ENCODE assay signal across 18 cellular contexts in genomic region chr17:65208753-65209152, GRCh38.
"Had no signal": no experiment of that assay in that cellular context is flagged by ENCODE, and none has a peak within 500 bp of the region (broad histone marks: within the 10 kb centered on the region; RNA-seq: fewer than 3 reads in every experiment).

No MANE protein-coding gene starts in this region.

- DNase-seq: effector memory CD8-positive, alpha-beta T cell; esophagus squamous epithelium; foreskin fibroblast; head of caudate nucleus; kidney; left colon; left ventricle myocardium superior; mesendoderm; naive B cell; right cardiac atrium; stimulated activated CD4-positive, alpha-beta T cell treated with anti-CD3 and anti-CD28 coated beads, Interleukin-4, amount 100 ng/mL, for 1 hour; stimulated activated CD8-positive, alpha-beta memory T cell treated with anti-CD3 and anti-CD28 coated beads, Interleukin-4, amount 100 ng/mL, for 48 hours; stimulated activated naive CD8-positive, alpha-beta T cell treated with anti-CD3 and anti-CD28 coated beads, Interleukin-15, Interleukin-2, amounts not matched to agents 100 U/mL and 50 U/mL, for 24 hours; tibial artery; upper lobe of left lung; uterus had no signal

- H3K27me3 Mint-ChIP-seq: effector memory CD8-positive, alpha-beta T cell had no signal

- H3K36me3 Mint-ChIP-seq: naive B cell had no signal

- H3K4me3 Mint-ChIP-seq: effector memory CD8-positive, alpha-beta T cell; naive B cell; nephron; stimulated activated effector memory CD8-positive, alpha-beta T cell treated with anti-CD3 and anti-CD28 coated beads, Interleukin-12 subunit alpha, Interleukin-12 subunit beta, amount 100 ng/mL, for 72 hours had no signal

- H3K4me1 Mint-ChIP-seq: naive B cell, nephron had no signal

- H3K27ac Mint-ChIP-seq: effector memory CD8-positive, alpha-beta T cell; naive B cell; nephron; stimulated activated effector memory CD8-positive, alpha-beta T cell treated with anti-CD3 and anti-CD28 coated beads, Interleukin-12 subunit alpha, Interleukin-12 subunit beta, amount 100 ng/mL, for 72 hours had no signal

- H3K9me3 Mint-ChIP-seq: effector memory CD8-positive, alpha-beta T cell; naive B cell; nephron; stimulated activated effector memory CD8-positive, alpha-beta T cell treated with anti-CD3 and anti-CD28 coated beads, Interleukin-12 subunit alpha, Interleukin-12 subunit beta, amount 100 ng/mL, for 72 hours had no signal

- ATAC-seq: effector memory CD8-positive, alpha-beta T cell; left colon; left ventricle myocardium superior; right cardiac atrium; stimulated activated effector memory CD8-positive, alpha-beta T cell treated with anti-CD3 and anti-CD28 coated beads, Interleukin-12 subunit alpha, Interleukin-12 subunit beta, amount 100 ng/mL, for 72 hours; stimulated activated naive CD8-positive, alpha-beta T cell treated with anti-CD3 and anti-CD28 coated beads, Interleukin-15, Interleukin-2, amounts not matched to agents 100 U/mL and 50 U/mL, for 24 hours had no signal
